In the genomic region with DNA sequence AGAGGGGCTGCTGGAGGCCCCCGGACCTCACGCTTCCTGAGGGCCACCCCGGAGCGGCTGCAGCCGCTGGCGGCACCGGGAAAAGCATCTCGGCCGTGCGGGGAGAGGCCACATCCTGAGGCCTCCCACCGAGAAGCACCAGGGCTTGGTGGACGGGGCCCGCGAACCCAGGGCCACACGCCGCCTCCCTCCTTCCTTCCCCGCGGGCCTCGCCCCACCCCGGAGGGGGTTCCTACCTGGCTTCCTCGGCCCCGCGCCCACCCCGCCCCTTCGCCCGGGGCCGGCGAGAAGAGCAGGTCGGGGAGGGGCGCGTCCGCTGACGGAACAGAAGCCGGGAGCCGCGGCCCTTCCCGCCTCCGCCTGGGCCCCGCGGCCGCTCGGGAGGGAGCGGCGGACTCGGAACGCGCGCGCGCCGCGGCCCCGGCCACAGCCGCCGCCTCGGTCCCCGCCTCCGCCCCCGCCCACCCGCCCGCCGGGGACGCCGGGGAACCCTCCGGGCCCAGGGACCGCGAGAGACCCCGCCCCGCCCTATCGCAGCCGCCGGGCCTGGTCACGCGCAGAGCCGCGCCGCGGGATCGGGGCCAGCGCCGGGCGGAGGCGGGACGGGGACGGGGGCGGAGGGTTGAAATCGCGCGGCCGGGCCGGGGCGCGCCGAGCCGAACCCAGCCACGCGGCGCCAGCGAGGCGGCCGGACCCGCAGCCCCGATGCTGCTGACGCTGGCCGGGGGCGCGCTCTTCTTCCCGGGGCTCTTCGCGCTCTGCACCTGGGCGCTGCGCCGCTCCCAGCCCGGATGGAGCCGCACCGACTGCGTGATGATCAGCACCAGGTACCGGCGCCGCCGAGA, we compare ENCODE assay signal across 8 cellular contexts. TPM values are rescaled to one million over a fixed set of nuclear protein-coding genes. Genes with fewer than 3 reads are reported as not detected.
DNase-seq lines count a peak whose midpoint lies in the region; ATAC-seq, FAIRE-seq and TF ChIP-seq lines count a peak whose summit lies in the region.

A gene (plus strand): TSS at position 654 of the 845 bp plus-strand sequence. CDS start 52 bp downstream, at position 706.

- no peak within 1 kb of the TSS for H3K23ac ChIP-seq in H1 (ENCODE audit: insufficient read length)

- peak within 1 kb of the TSS; percentile 72 for H2AFZ ChIP-seq in GM23248
- H2AFZ ChIP-seq in H1 (ENCODE audit: low read length): peak within 1 kb of the TSS; percentile 70

- peak within 1 kb of the TSS; percentile 2 for H3K4ac ChIP-seq in H1 (replicated peaks; ENCODE audit: insufficient read length, low read depth, low read length)

- peak within 1 kb of the TSS; percentile 87 for H3K4me3 Mint-ChIP-seq in stimulated activated effector memory CD8-positive, alpha-beta T cell treated with anti-CD3 and anti-CD28 coated beads, Interleukin-12 subunit alpha, Interleukin-12 subunit beta, amount 100 ng/mL, for 72 hours

- peaks cover 43% of the 10 kb centered on the region for H3K36me3 Mint-ChIP-seq in stimulated activated effector memory CD8-positive, alpha-beta T cell treated with anti-CD3 and anti-CD28 coated beads, Interleukin-12 subunit alpha, Interleukin-12 subunit beta, amount 100 ng/mL, for 72 hours

- H3K79me1 ChIP-seq in H1 (ENCODE audit: low read depth, low read length): peaks cover 3% of the 10 kb centered on the region; the same call in 1 of the 2 replicates

- H3K36me3 ChIP-seq in GM23248 (ENCODE audit: low read depth) (peaks cover 13% of the 10 kb centered on the region), H1 (ENCODE audit: control insufficient read depth in 2 of 4, insufficient read depth in 4 of 4, low read length in 3 of 4) (peaks cover 3 to 17% (median 4%) of the 10 kb centered on the region in 4 experiments; a peak in 3 of 8 replicates)

- no peak within 1 kb of the TSS for H3K14ac ChIP-seq in H1 (ENCODE audit: insufficient read length)

- H3K4me1 Mint-ChIP-seq in stimulated activated effector memory CD8-positive, alpha-beta T cell treated with anti-CD3 and anti-CD28 coated beads, Interleukin-12 subunit alpha, Interleukin-12 subunit beta, amount 100 ng/mL, for 72 hours: peaks cover 16% of the 10 kb centered on the region

- H2BK20ac ChIP-seq in H1 (ENCODE audit: low read length): no peak within 1 kb of the TSS

- peak within 1 kb of the TSS; percentile 93 for H4K8ac ChIP-seq in H1 (ENCODE audit: extremely low read depth, insufficient read depth, low read length)

- TF ChIP-seq CTCF in H1 (IDR thresholded peaks at IDR 0.05; ENCODE audit: control extremely low read depth in 1 of 3, insufficient read depth in 1 of 3, low read depth in 1 of 3, low read length in 3 of 3): no peak

- H3K27me3 ChIP-seq in GM23248 (replicated peaks; ENCODE audit: insufficient read depth) (no peaks in the 10 kb centered on the region), H1 (replicated peaks in 1 of 4; ENCODE audit: control insufficient read depth in 3 of 4, extremely low read depth in 1 of 4, insufficient read depth in 3 of 4, low read length in 3 of 4) (no peaks in the 10 kb centered on the region)

- H3K4me1 ChIP-seq in GM23248 (ENCODE audit: insufficient read depth): peaks cover 7% of the 10 kb centered on the region
- peaks cover 0 to 6% (median 5%) of the 10 kb centered on the region in 4 experiments; a peak in 5 of 7 replicates for H3K4me1 ChIP-seq in H1 (replicated peaks in 1 of 4; ENCODE audit: control insufficient read depth in 3 of 4, insufficient read depth in 4 of 4, low read length in 3 of 4)

- H3K23me2 ChIP-seq in H1 (ENCODE audit: low read depth, low read length): peaks cover 9% of the 10 kb centered on the region

- H2BK12ac ChIP-seq in H1 (ENCODE audit: low read depth, low read length): no peak within 1 kb of the TSS

- peak within 1 kb of the TSS; percentile 5 for H4K91ac ChIP-seq in H1 (replicated peaks; ENCODE audit: insufficient read length, low read length)

- TF ChIP-seq POLR2A in H1 (IDR thresholded peaks at IDR 0.05; ENCODE audit: control extremely low read depth in 1 of 2, low read depth in 2 of 2, low read length in 2 of 2): peak; percentile 1 to 62; a peak in 2 of 3 replicates

- peak within 1 kb of the TSS; percentile 80 for H3K27ac ChIP-seq in GM23248
- H3K27ac ChIP-seq in H1 (ENCODE audit: low read depth, low read length): peak within 1 kb of the TSS; percentile 65; the same call in 1 of the 2 replicates

- H3K4me3 ChIP-seq in GM23248 (peak within 1 kb of the TSS; percentile 86), H1 (ENCODE audit: extremely low read depth in 1 of 4, insufficient read depth in 2 of 4, low read depth in 3 of 4, low read length in 4 of 4) (peak within 1 kb of the TSS; percentile 75 to 99 (median 83))

- WGBS in GM23248 (ENCODE audit: low coverage in 1 of 2, low lambda C conversion rate in 2 of 2, missing lambda C conversion rate in 2 of 2), 2 experiments: 2% methylated on average over 34 to 57 of the region's 121 CpGs
- 0% methylated on average over 38 of the region's 121 CpGs; no CpG with 5 or more reads in 1 of the 2 experiments for WGBS in H1 (ENCODE audit: extremely low coverage in 1 of 2, insufficient coverage in 1 of 2, insufficient read length in 1 of 2, insufficient replicate concordance in 2 of 2, low coverage in 1 of 2, low lambda C conversion rate in 2 of 2, missing lambda C conversion rate in 1 of 2), 2 experiments

- in situ Hi-C loops in GM23248 (cut with MboI): no loop called here

- TF ChIP-seq EP300 in H1 (IDR thresholded peaks at IDR 0.05; ENCODE audit: borderline replicate concordance in 1 of 2, low read depth in 2 of 2, low read length in 2 of 2): no peak

- H2BK5ac ChIP-seq in H1 (ENCODE audit: low read depth, low read length): no peak within 1 kb of the TSS; the same call in 1 of the 2 replicates

- H2BK120ac ChIP-seq in H1 (replicated peaks; ENCODE audit: low read depth, low read length): no peak within 1 kb of the TSS

- POLR2A ChIA-PET in H1 (lab: Charles Lee; ENCODE audit: partially characterized antibody): interaction anchor here (1.8 to 9.7 kb wide), 2 partner anchors 10 to 20 kb away, joined by 17 to 44 read pairs; a partner anchor contains a TSS

- H3K56ac ChIP-seq in H1 (replicated peaks; ENCODE audit: insufficient read length, low read depth, low read length): peak within 1 kb of the TSS; percentile 28

- peak within 1 kb of the TSS; percentile 47; the same call in 1 of the 2 replicates for H2BK15ac ChIP-seq in H1 (ENCODE audit: low read length)

- peak within 1 kb of the TSS; percentile 83 for H3K18ac ChIP-seq in H1 (ENCODE audit: extremely low read depth, low read length)

- no peak for FAIRE-seq in H1 (lab: Jason Lieb, UNC)

- ATAC-seq in stimulated activated effector memory CD8-positive, alpha-beta T cell treated with anti-CD3 and anti-CD28 coated beads, Interleukin-12 subunit alpha, Interleukin-12 subunit beta, amount 100 ng/mL, for 72 hours: peak; percentile 80
- no peak for ATAC-seq in HG03378 (IDR thresholded peaks at IDR 0.05; ENCODE audit: unreplicated experiment)

- H3K9ac ChIP-seq in GM23248 (peak within 1 kb of the TSS; percentile 98), H1 (replicated peaks in 1 of 4; ENCODE audit: extremely low read depth in 1 of 4, low read depth in 3 of 4, low read length in 3 of 4) (peak within 1 kb of the TSS; percentile 70 to 88 (median 82))

- H3F3A ChIP-seq in GM23248 (ENCODE audit: insufficient read depth): peaks cover 7% of the 10 kb centered on the region; the same call in 1 of the 2 replicates

- peak within 1 kb of the TSS; percentile 89 for H3K4me2 ChIP-seq in GM23248 (ENCODE audit: unreplicated experiment)
- peak within 1 kb of the TSS; percentile 92 to 97 for H3K4me2 ChIP-seq in H1 (ENCODE audit: insufficient read depth in 1 of 2, low read depth in 2 of 2, low read length in 2 of 2)

- peaks cover 51% of the 10 kb centered on the region for H3K79me2 ChIP-seq in GM23248 (ENCODE audit: insufficient read depth)
- peaks cover 0 to 19% of the 10 kb centered on the region in 2 experiments; a peak in 2 of 4 replicates for H3K79me2 ChIP-seq in H1 (ENCODE audit: control insufficient read depth in 1 of 2, insufficient read depth in 2 of 2, low read length in 2 of 2)

- CTCF ChIA-PET in H1 (lab: Charles Lee; ENCODE audit: partially characterized antibody): interaction anchor here (1.1 kb wide), 1 partner anchor 20 kb away, joined by 3 read pairs; a partner anchor contains a TSS

- H3K9me3 ChIP-seq in GM23248 (ENCODE audit: low read depth): no peaks in the 10 kb centered on the region
- H3K9me3 ChIP-seq in H1 (ENCODE audit: insufficient read depth in 2 of 2, low read depth in 1 of 2, low read length in 1 of 2): no peaks in the 10 kb centered on the region

- no peak within 1 kb of the TSS for H2AK5ac ChIP-seq in H1 (ENCODE audit: low read depth, low read length)

- H3K9me3 Mint-ChIP-seq in stimulated activated effector memory CD8-positive, alpha-beta T cell treated with anti-CD3 and anti-CD28 coated beads, Interleukin-12 subunit alpha, Interleukin-12 subunit beta, amount 100 ng/mL, for 72 hours: no peaks in the 10 kb centered on the region

- H4K5ac ChIP-seq in H1 (ENCODE audit: insufficient read length, low read depth, low read length): peak within 1 kb of the TSS; percentile 23

- no peaks in the 10 kb centered on the region for H3K9me2 ChIP-seq in GM23248 (ENCODE audit: insufficient read depth)

- DNase-seq in Daoy (ENCODE audit: low read depth): peak; percentile 78
- peak; percentile 80 for DNase-seq in GM23248
- DNase-seq in NCI-H1930 (lab: John Stamatoyannopoulos, UW): peak; percentile 33 to 48
- peak; percentile 78 for DNase-seq in activated CD8-positive, alpha-beta memory T cell treated with anti-CD3 and anti-CD28 coated beads for 24 hours
- peak in 1 of 2 experiments; percentile 74 for DNase-seq in H1 (ENCODE audit: low read depth in 1 of 2, low spot score in 2 of 2)
- DNase-seq in lung microvascular endothelial cell (ENCODE audit: low read depth in 2 of 2): peak; percentile 44 to 63
- DNase-seq in stimulated activated effector memory CD8-positive, alpha-beta T cell treated with anti-CD3 and anti-CD28 coated beads, Interleukin-12 subunit alpha, Interleukin-12 subunit beta, amount 100 ng/mL, for 72 hours (ENCODE audit: low spot score in 2 of 2): peak; percentile 39 to 69

- H4K20me1 ChIP-seq in GM23248 (ENCODE audit: insufficient read depth) (no peaks in the 10 kb centered on the region), H1 (replicated peaks in 1 of 2; ENCODE audit: control insufficient read depth in 1 of 2, insufficient read depth in 2 of 2, low read length in 2 of 2) (no peaks in the 10 kb centered on the region)

- no peak for TF ChIP-seq RAD21 in H1 (IDR thresholded peaks at IDR 0.05 in 1 of 2, conservative IDR thresholded peaks at IDR 0.05 in 1 of 2; ENCODE audit: low read depth in 2 of 2, low read length in 2 of 2)

- peak within 1 kb of the TSS; percentile 93 for H3K27ac Mint-ChIP-seq in stimulated activated effector memory CD8-positive, alpha-beta T cell treated with anti-CD3 and anti-CD28 coated beads, Interleukin-12 subunit alpha, Interleukin-12 subunit beta, amount 100 ng/mL, for 72 hours

RNA-seq across cellular contexts. Expression of the gene that starts here (rescaled TPM):
- 18.7 and 21.0 TPM in 2 replicates for total RNA-seq in Daoy (2014; rRNA removed; shearing (Covaris generic))
- 48.9 and 56.4 TPM in 2 replicates for total RNA-seq in GM23248 (2014; rRNA removed; shearing (Covaris generic))
- polyA plus RNA-seq in GM23248 (2016; fragmentation: Nextera tagmentation; extraction: Ambion mirVana) (42.2 and 49.2 TPM in 2 replicates), H1 (2011; rRNA removed) (42.4 and 48.8 TPM in 2 replicates)
- 23.8 and 26.1 TPM in 2 replicates for total RNA-seq in H1 (2021; fragmentation: NEBNext Ultra II Directional; extraction: Animal tissue kit (Norgen Biotek cat#: 25700))
- polyA plus RNA-seq in H1 (2011; cell fraction: cytosol; rRNA removed): 34.0 TPM
- 33.8 TPM for polyA plus RNA-seq in H1 (2011; cell fraction: nucleus; rRNA removed)
- 19.9 to 30.4 TPM (median 26.5 TPM) in 4 replicates for polyA plus RNA-seq in H1 (2012, experiment 1 of 2)
- 20.9 TPM for polyA plus RNA-seq in H1 (2012, experiment 2 of 2)
- polyA plus RNA-seq in H1 (2013, experiment 1 of 2): 27.1 TPM
- polyA plus RNA-seq in H1 (2013, experiment 2 of 2): 28.5 TPM
- polyA minus RNA-seq in H1 (2011; rRNA and poly(A)+ RNA removed): 53.3 and 64.9 TPM in 2 replicates
- polyA minus RNA-seq in H1 (2011; cell fraction: cytosol; rRNA and poly(A)+ RNA removed): 14.7 TPM
- polyA minus RNA-seq in H1 (2011; cell fraction: nucleus; rRNA and poly(A)+ RNA removed): 31.5 TPM
- total RNA-seq in lung microvascular endothelial cell: 12.2 and 14.5 TPM in 2 replicates
